Comparison of ENCODE assay signal across 8 cellular contexts in the genomic region with DNA sequence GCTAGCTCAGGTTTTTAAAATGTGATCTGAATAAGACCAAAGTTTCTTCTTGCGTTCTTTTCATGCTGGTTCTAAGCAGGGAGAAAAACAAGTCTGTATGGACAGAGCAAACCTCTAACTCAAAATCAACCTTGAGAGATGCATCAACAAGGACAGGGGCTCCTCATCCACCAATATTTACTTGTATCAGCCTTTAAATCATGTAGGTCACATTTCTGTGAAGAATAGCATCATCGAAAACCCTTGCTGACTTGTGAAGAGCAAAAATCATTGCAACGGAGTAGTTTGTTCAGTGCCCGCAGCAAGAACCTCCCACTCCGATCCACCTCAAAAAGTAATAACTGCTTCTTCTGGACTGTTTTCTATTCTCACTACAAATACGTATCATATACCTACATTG. TPM values are rescaled to one million over a fixed set of nuclear protein-coding genes. Genes with fewer than 3 reads are reported as not detected.
A peak's percentile ranks its signal among the peaks of the same experiment; 100 is the strongest.
DNase-seq lines count a peak whose midpoint lies in the region; ATAC-seq and TF ChIP-seq lines count a peak whose summit lies in the region.

No MANE protein-coding gene starts in this region.

- H3K36me3 Mint-ChIP-seq in CD8-positive, alpha-beta memory T cell = peaks cover 0 to 9% (median 5%) of the 10 kb centered on the region in 3 donors

- peaks cover 8% of the 10 kb centered on the region for H3K79me1 ChIP-seq in trophoblast cell (ENCODE audit: low read length)

- peaks cover 8% of the 10 kb centered on the region for H3K79me2 ChIP-seq in trophoblast cell (ENCODE audit: control insufficient read depth, insufficient read depth, low read length, poor library complexity)

- peak overlapping the region; percentile 90 to 99 (median 98) for H3K4me3 Mint-ChIP-seq in CD8-positive, alpha-beta memory T cell

- intact Hi-C loops in esophagus muscularis mucosa (cut with DNase I) = loop anchor here (5.0 kb wide), 2 partner anchors 41 to 76 kb away; no protein-coding TSS in a partner anchor

- H3K27me3 ChIP-seq in CD8-positive, alpha-beta memory T cell (ENCODE audit: insufficient read depth, low read length, poor library complexity, severe bottlenecking) = no peaks in the 10 kb centered on the region
- no peaks in the 10 kb centered on the region for H3K27me3 ChIP-seq in esophagus muscularis mucosa
- H3K27me3 ChIP-seq in trophoblast cell (ENCODE audit: insufficient read depth, low read length) = no peaks in the 10 kb centered on the region

- TF ChIP-seq CTCF in esophagus muscularis mucosa (IDR thresholded peaks at IDR 0.05) = no peak

- H4K8ac ChIP-seq in trophoblast cell (ENCODE audit: low read depth, low read length) = no peak overlapping the region

- no peaks in the 10 kb centered on the region for H3K9me3 ChIP-seq in CD8-positive, alpha-beta memory T cell (ENCODE audit: low read length)
- no peaks in the 10 kb centered on the region for H3K9me3 ChIP-seq in esophagus muscularis mucosa
- H3K9me3 ChIP-seq in trophoblast cell (ENCODE audit: insufficient read depth, low read depth, low read length) = no peaks in the 10 kb centered on the region

- no peak for DNase-seq in CD8-positive, alpha-beta memory T cell
- DNase-seq in RPMI7951 (ENCODE audit: low read depth) (peak; percentile 9), esophagus muscularis mucosa (ENCODE audit: extremely low spot score) (no peak), trophoblast cell (peak in 1 of 2 donors; percentile 39), SIG-M5 treated with dmso at 0.1 percent for 504 hours (lab: John Stamatoyannopoulos, UW; ENCODE audit: unreplicated experiment) (no peak), NCI-H524 (lab: John Stamatoyannopoulos, UW) (no peak), NOMO-1 treated with DMSO at 0.1 percent for 48 hours (lab: John Stamatoyannopoulos, UW; ENCODE audit: unreplicated experiment) (no peak)

- H3K4me2 ChIP-seq in trophoblast cell (ENCODE audit: low read length) = peak overlapping the region; percentile 61

- H3K23ac ChIP-seq in trophoblast cell (ENCODE audit: low read length) = no peak overlapping the region

- H2BK120ac ChIP-seq in trophoblast cell (ENCODE audit: insufficient read depth, low read length, poor library complexity) = no peak overlapping the region

- H3K9ac ChIP-seq in trophoblast cell (ENCODE audit: low read length) = no peak overlapping the region

- no peak for TF ChIP-seq POLR2A in esophagus muscularis mucosa (IDR thresholded peaks at IDR 0.05; ENCODE audit: low read depth)

- H3K14ac ChIP-seq in trophoblast cell (ENCODE audit: low read length) = no peak overlapping the region

- H4K12ac ChIP-seq in trophoblast cell (ENCODE audit: low read depth, low read length) = no peak overlapping the region

- 35% methylated on average over 6 of the region's 6 CpGs for WGBS in esophagus muscularis mucosa
- WGBS in trophoblast cell (ENCODE audit: extremely low coverage, insufficient coverage, insufficient read length) = no CpG with 5 or more reads among the region's 6 CpGs

- H4K91ac ChIP-seq in trophoblast cell (ENCODE audit: low read depth, low read length) = no peak overlapping the region

- H3K27ac ChIP-seq in CD8-positive, alpha-beta memory T cell (ENCODE audit: low read depth, low read length) = no peak overlapping the region
- H3K27ac ChIP-seq in esophagus muscularis mucosa (replicated peaks in 1 of 4) (peak overlapping the region; percentile 85 to 94 (median 90)), trophoblast cell (ENCODE audit: low read depth, low read length) (peak overlapping the region; percentile 72)

- CTCF ChIA-PET in CD8-positive, alpha-beta memory T cell (lab: Charles Lee) = interaction anchor here (0.9 to 1.8 kb wide), 3 partner anchors 23 to 79 kb away, joined by 3 to 11 read pairs (median 7); a partner anchor contains a TSS

- H2AFZ ChIP-seq in trophoblast cell (ENCODE audit: insufficient read depth, low read length, poor library complexity) = no peak overlapping the region

- no peak for ATAC-seq in HG03097 (IDR thresholded peaks at IDR 0.05; ENCODE audit: low FRiP score, unreplicated experiment)

- peak overlapping the region in 6 of 8 donors; percentile 47 to 94 (median 80) for H3K27ac Mint-ChIP-seq in CD8-positive, alpha-beta memory T cell

- no peaks in the 10 kb centered on the region for H3K27me3 Mint-ChIP-seq in CD8-positive, alpha-beta memory T cell

- no peaks in the 10 kb centered on the region for H3K9me3 Mint-ChIP-seq in CD8-positive, alpha-beta memory T cell

- no peak overlapping the region for H2BK12ac ChIP-seq in trophoblast cell (ENCODE audit: low read length)

- peaks cover 35 to 52% (median 50%) of the 10 kb centered on the region in 3 donors for H3K4me1 Mint-ChIP-seq in CD8-positive, alpha-beta memory T cell

- peak overlapping the region; percentile 56 for H2BK5ac ChIP-seq in trophoblast cell (ENCODE audit: low read depth, low read length, poor library complexity)

- H3K4ac ChIP-seq in trophoblast cell (ENCODE audit: low read depth, low read length) = peak overlapping the region; percentile 69

- no peak for TF ChIP-seq EP300 in esophagus muscularis mucosa (IDR thresholded peaks at IDR 0.05)

- H3K18ac ChIP-seq in trophoblast cell (ENCODE audit: low read length) = no peak overlapping the region

- no peaks in the 10 kb centered on the region for H3K36me3 ChIP-seq in CD8-positive, alpha-beta memory T cell (ENCODE audit: insufficient read depth, low read length)
- H3K36me3 ChIP-seq in esophagus muscularis mucosa (no peaks in the 10 kb centered on the region), trophoblast cell (ENCODE audit: control insufficient read depth in 1 of 2, insufficient read depth in 2 of 2, low read length in 2 of 2) (peaks cover 0 to 2% of the 10 kb centered on the region in 2 experiments)

- no peak overlapping the region for H3K4me3 ChIP-seq in CD8-positive, alpha-beta memory T cell (ENCODE audit: low read length)
- H3K4me3 ChIP-seq in esophagus muscularis mucosa (peak overlapping the region; percentile 61 to 79 (median 64)), trophoblast cell (ENCODE audit: low read depth, low read length) (no peak overlapping the region)

- POLR2A ChIA-PET in CD8-positive, alpha-beta memory T cell (lab: Charles Lee) = no interaction called here

- peaks cover 18% of the 10 kb centered on the region for H3K4me1 ChIP-seq in CD8-positive, alpha-beta memory T cell (ENCODE audit: insufficient read depth, low read length)
- peaks cover 0 to 32% (median 23%) of the 10 kb centered on the region in 4 donors for H3K4me1 ChIP-seq in esophagus muscularis mucosa
- peaks cover 2 to 4% of the 10 kb centered on the region in 2 experiments for H3K4me1 ChIP-seq in trophoblast cell (ENCODE audit: control insufficient read depth in 1 of 2, insufficient read depth in 2 of 2, low read length in 2 of 2)

- H2AK5ac ChIP-seq in trophoblast cell (ENCODE audit: low read length) = no peak overlapping the region

RNA-seq across cellular contexts. Expression of a gene that starts 1.2 kb away (rescaled TPM):
- 1 to 10 TPM; 6.3 to 7.2 TPM for total RNA-seq in CD8-positive, alpha-beta memory T cell
- polyA plus RNA-seq in CD8-positive, alpha-beta memory T cell = 6.4 TPM
- 14.8 and 16.9 TPM in 2 replicates for total RNA-seq in RPMI7951 (2014; rRNA removed; shearing (Covaris generic))
- total RNA-seq in esophagus muscularis mucosa = 10 to 100 TPM; 16.8 to 24.4 (median 19.8) TPM
- 196 and 211 TPM in 2 replicates for polyA plus RNA-seq in trophoblast cell (2013)

RNA-seq across cellular contexts. Expression of a gene that starts 22.8 kb away (rescaled TPM):
- 10 to 100 TPM; 29.0 to 33.6 TPM for total RNA-seq in CD8-positive, alpha-beta memory T cell
- 55.0 TPM for polyA plus RNA-seq in CD8-positive, alpha-beta memory T cell
- total RNA-seq in RPMI7951 (2014; rRNA removed; shearing (Covaris generic)) = 64.3 and 69.7 TPM in 2 replicates
- 10 to 100 TPM; 10.3 to 19.9 (median 14.1) TPM for total RNA-seq in esophagus muscularis mucosa
- 30.8 and 32.7 TPM in 2 replicates for polyA plus RNA-seq in trophoblast cell (2013)

Comparison
In these comparisons a context has a peak if more than half of its experiments do, and no peak if none do; other contexts are left out.
1. H3K4me3 ChIP-seq: peak in esophagus muscularis mucosa (4 of 4); none in CD8-positive, alpha-beta memory T cell (single experiment) and trophoblast cell (single experiment).